1 cellular context compared by ENCODE assay signal in the genomic region with DNA sequence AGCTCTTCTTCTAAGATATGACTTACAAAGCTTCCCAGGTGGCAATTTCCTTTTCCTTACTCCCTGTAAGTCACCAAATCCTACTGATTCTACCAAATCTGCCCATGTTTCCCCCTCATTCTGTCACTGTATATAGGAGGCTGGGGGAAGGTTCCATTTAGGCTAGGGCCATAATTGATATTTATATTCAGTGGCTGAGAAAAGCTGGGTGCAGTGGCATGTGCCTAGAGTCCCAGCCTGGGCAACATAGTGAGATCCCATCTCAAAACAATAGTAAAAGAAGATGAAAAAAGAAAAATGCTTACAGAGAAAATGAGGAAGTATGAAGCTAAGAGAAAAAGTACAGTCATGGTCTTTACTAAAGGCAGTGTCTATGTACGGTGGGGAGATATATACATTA.
TF ChIP-seq lines count a peak whose summit lies in the region.

No MANE protein-coding gene starts in this region.

TF ChIP-seq in K562, 482 proteins besides CTCF, POLR2A, EP300 and RAD21 (continued from another document):
- TF ChIP-seq YBX1 (IDR thresholded peaks at IDR 0.05) (no peak), IFI16 (CRISPR knock-in tag; IDR thresholded peaks at IDR 0.05) (no peak), PURB (CRISPR knock-in tag; IDR thresholded peaks at IDR 0.05; ENCODE audit: low read depth) (no peak), HDAC6 (IDR thresholded peaks at IDR 0.05; ENCODE audit: low read depth, low read length) (no peak), MAFG (tag; conservative IDR thresholded peaks at IDR 0.05) (peak; percentile 30; the same call in 1 of the 2 replicates), ELF4 (CRISPR knock-in tag; IDR thresholded peaks at IDR 0.05) (no peak), ZNF316 (IDR thresholded peaks at IDR 0.05) (peak; percentile 13; the same call in 1 of the 2 replicates), FOXA3 (CRISPR knock-in tag; conservative IDR thresholded peaks at IDR 0.05 in 1 of 2, IDR thresholded peaks at IDR 0.05 in 1 of 2) (no peak), JUND (IDR thresholded peaks at IDR 0.05; ENCODE audit: borderline replicate concordance, low read depth, low read length) (no peak), JUND (tag; IDR thresholded peaks at IDR 0.05; ENCODE audit: borderline replicate concordance, low read depth, low read length) (no peak), ZNF41 (CRISPR knock-in tag; conservative IDR thresholded peaks at IDR 0.05) (no peak), SETDB1 (IDR thresholded peaks at IDR 0.05; ENCODE audit: low read length) (no peak), NFE2 (IDR thresholded peaks at IDR 0.05; ENCODE audit: low read depth) (peak; percentile 46), BDP1 (IDR thresholded peaks at IDR 0.05; ENCODE audit: insufficient read depth, insufficient read length) (no peak), ZNF121 (CRISPR knock-in tag; conservative IDR thresholded peaks at IDR 0.05) (peak; percentile 99)
- TF ChIP-seq, protein P1, sequence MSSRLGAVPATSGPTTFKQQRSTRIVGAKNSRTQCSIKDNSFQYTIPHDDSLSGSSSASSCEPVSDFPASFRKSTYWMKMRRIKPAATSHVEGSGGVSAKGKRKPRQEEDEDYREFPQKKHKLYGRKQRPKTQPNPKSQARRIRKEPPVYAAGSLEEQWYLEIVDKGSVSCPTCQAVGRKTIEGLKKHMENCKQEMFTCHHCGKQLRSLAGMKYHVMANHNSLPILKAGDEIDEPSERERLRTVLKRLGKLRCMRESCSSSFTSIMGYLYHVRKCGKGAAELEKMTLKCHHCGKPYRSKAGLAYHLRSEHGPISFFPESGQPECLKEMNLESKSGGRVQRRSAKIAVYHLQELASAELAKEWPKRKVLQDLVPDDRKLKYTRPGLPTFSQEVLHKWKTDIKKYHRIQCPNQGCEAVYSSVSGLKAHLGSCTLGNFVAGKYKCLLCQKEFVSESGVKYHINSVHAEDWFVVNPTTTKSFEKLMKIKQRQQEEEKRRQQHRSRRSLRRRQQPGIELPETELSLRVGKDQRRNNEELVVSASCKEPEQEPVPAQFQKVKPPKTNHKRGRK (tag; IDR thresholded peaks at IDR 0.05) = no peak
- TF ChIP-seq, protein P2, sequence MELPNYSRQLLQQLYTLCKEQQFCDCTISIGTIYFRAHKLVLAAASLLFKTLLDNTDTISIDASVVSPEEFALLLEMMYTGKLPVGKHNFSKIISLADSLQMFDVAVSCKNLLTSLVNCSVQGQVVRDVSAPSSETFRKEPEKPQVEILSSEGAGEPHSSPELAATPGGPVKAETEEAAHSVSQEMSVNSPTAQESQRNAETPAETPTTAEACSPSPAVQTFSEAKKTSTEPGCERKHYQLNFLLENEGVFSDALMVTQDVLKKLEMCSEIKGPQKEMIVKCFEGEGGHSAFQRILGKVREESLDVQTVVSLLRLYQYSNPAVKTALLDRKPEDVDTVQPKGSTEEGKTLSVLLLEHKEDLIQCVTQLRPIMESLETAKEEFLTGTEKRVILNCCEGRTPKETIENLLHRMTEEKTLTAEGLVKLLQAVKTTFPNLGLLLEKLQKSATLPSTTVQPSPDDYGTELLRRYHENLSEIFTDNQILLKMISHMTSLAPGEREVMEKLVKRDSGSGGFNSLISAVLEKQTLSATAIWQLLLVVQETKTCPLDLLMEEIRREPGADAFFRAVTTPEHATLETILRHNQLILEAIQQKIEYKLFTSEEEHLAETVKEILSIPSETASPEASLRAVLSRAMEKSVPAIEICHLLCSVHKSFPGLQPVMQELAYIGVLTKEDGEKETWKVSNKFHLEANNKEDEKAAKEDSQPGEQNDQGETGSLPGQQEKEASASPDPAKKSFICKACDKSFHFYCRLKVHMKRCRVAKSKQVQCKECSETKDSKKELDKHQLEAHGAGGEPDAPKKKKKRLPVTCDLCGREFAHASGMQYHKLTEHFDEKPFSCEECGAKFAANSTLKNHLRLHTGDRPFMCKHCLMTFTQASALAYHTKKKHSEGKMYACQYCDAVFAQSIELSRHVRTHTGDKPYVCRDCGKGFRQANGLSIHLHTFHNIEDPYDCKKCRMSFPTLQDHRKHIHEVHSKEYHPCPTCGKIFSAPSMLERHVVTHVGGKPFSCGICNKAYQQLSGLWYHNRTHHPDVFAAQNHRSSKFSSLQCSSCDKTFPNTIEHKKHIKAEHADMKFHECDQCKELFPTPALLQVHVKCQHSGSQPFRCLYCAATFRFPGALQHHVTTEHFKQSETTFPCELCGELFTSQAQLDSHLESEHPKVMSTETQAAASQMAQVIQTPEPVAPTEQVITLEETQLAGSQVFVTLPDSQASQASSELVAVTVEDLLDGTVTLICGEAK (IDR thresholded peaks at IDR 0.05) = no peak
- TF ChIP-seq, protein P2 (CRISPR knock-in tag; IDR thresholded peaks at IDR 0.05) = no peak
